ENCODE assay signal across 29 cellular contexts in the genomic region with DNA sequence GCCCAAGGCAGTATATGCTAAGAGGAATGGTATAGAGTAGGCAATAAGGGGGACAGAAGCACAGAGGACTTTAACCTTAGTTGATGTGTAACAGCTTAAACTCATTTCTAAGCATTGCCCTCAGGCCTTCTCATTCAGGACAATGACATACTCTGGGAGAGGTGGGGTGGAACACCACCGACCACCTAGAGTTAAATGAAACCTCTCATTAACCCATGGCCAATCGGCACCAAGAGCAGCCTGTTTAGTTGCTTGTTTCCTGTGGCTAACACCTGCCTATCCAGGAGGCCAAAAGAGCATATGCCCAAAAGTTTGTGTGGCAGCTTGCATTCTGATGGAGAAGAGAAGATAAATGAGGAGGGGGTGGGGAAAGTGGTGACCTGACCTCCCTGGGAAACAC.
"Had no signal": no experiment of that assay in that cellular context is flagged by ENCODE, and none has a peak within 500 bp of the region (broad histone marks: within the 10 kb centered on the region; RNA-seq: fewer than 3 reads in every experiment).

No MANE protein-coding gene starts in this region.

- H3K9me3 Mint-ChIP-seq: activated CD4-positive, alpha-beta memory T cell treated with anti-CD3 and anti-CD28 coated beads for 36 hours; activated CD4-positive, alpha-beta T cell treated with anti-CD3 and anti-CD28 coated beads, Interleukin-2, amount 10 ng/mL, durations not matched to agents 7 days and 5 days; activated naive CD4-positive, alpha-beta T cell treated with anti-CD3 and anti-CD28 coated beads, Interleukin-2, amount 50 U/mL, for 72 hours; activated naive CD8-positive, alpha-beta T cell treated with anti-CD3 and anti-CD28 coated beads, Interleukin-2, amount 50 U/mL, for 24 hours; activated T-cell treated with anti-CD3 and anti-CD28 coated beads, Interleukin-2, amount 50 U/mL, for 4 hours; T-cell had no signal

- H3K4me3 ChIP-seq: ascending aorta, body of pancreas, MG63, Peyer's patch had no signal

- H3K27me3 ChIP-seq: ascending aorta, body of pancreas, MG63, Peyer's patch had no signal

- H3K36me3 ChIP-seq: ascending aorta, MG63, Peyer's patch had no signal

- H3K27ac Mint-ChIP-seq: activated CD4-positive, alpha-beta memory T cell treated with anti-CD3 and anti-CD28 coated beads for 36 hours; activated CD4-positive, alpha-beta T cell treated with anti-CD3 and anti-CD28 coated beads, Interleukin-2, amount 10 ng/mL, durations not matched to agents 7 days and 5 days; activated naive CD4-positive, alpha-beta T cell treated with anti-CD3 and anti-CD28 coated beads, Interleukin-2, amount 50 U/mL, for 72 hours; activated naive CD8-positive, alpha-beta T cell treated with anti-CD3 and anti-CD28 coated beads, Interleukin-2, amount 50 U/mL, for 24 hours; T-cell had no signal

- H3K4me1 ChIP-seq: ascending aorta, body of pancreas, Peyer's patch had no signal

- H3K4me3 Mint-ChIP-seq: activated CD4-positive, alpha-beta memory T cell treated with anti-CD3 and anti-CD28 coated beads for 36 hours; activated CD4-positive, alpha-beta T cell treated with anti-CD3 and anti-CD28 coated beads, Interleukin-2, amount 10 ng/mL, durations not matched to agents 7 days and 5 days; activated naive CD8-positive, alpha-beta T cell treated with anti-CD3 and anti-CD28 coated beads, Interleukin-2, amount 50 U/mL, for 24 hours; activated T-cell treated with anti-CD3 and anti-CD28 coated beads, Interleukin-2, amount 50 U/mL, for 4 hours; T-cell had no signal

- DNase-seq: activated CD4-positive, alpha-beta memory T cell treated with anti-CD3 and anti-CD28 coated beads for 36 hours; activated CD4-positive, alpha-beta T cell treated with anti-CD3 and anti-CD28 coated beads, Interleukin-2, amount 10 ng/mL, durations not matched to agents 7 days and 5 days; activated CD4-positive, CD25-positive, alpha-beta regulatory T cell; activated CD8-positive, alpha-beta memory T cell treated with anti-CD3 and anti-CD28 coated beads for 24 hours; activated effector memory CD4-positive, alpha-beta T cell treated with anti-CD3 and anti-CD28 coated beads, Interleukin-2, amount 50 U/mL, for 16 hours; activated naive CD4-positive, alpha-beta T cell treated with Interleukin-2 at 50 U/mL for 16 hours; activated naive CD8-positive, alpha-beta T cell treated with anti-CD3 and anti-CD28 coated beads, Interleukin-2, amount 50 U/mL, for 24 hours; activated T-cell treated with anti-CD3 and anti-CD28 coated beads, Interleukin-2, amount 50 U/mL, for 4 hours; amniotic stem cell; body of pancreas; central memory CD4-positive, alpha-beta T cell; MG63; MV-4-11; NCI-H1092 treated with DMSO at 0.1 percent for 48 hours; NCI-H1417 treated with DMSO at 0.1 percent for 48 hours; NCI-H187; NCI-H2081; NCI-H2227 treated with DMSO at 0.1 percent for 48 hours; NCI-H526; NCI-H82; Peyer's patch; SHP77 treated with DMSO at 0.1 percent for 48 hours; T-cell; T-helper 2 cell; T1000 had no signal

- ATAC-seq: activated naive CD4-positive, alpha-beta T cell treated with anti-CD3 and anti-CD28 coated beads, Interleukin-2, amount 50 U/mL, for 72 hours; activated naive CD8-positive, alpha-beta T cell treated with anti-CD3 and anti-CD28 coated beads, Interleukin-2, amount 50 U/mL, for 24 hours; activated T-cell treated with anti-CD3 and anti-CD28 coated beads, Interleukin-2, amount 50 U/mL, for 4 hours; body of pancreas; T-cell had no signal

- H3K27me3 Mint-ChIP-seq: activated naive CD8-positive, alpha-beta T cell treated with anti-CD3 and anti-CD28 coated beads, Interleukin-2, amount 50 U/mL, for 24 hours had no signal

- H3K9me3 ChIP-seq: ascending aorta, body of pancreas, MG63, Peyer's patch had no signal

- H3K4me1 Mint-ChIP-seq: activated CD4-positive, alpha-beta T cell treated with anti-CD3 and anti-CD28 coated beads, Interleukin-2, amount 10 ng/mL, durations not matched to agents 7 days and 5 days; activated naive CD8-positive, alpha-beta T cell treated with anti-CD3 and anti-CD28 coated beads, Interleukin-2, amount 50 U/mL, for 24 hours; T-cell had no signal

- H3K36me3 Mint-ChIP-seq: activated CD4-positive, alpha-beta memory T cell treated with anti-CD3 and anti-CD28 coated beads for 36 hours; activated naive CD4-positive, alpha-beta T cell treated with anti-CD3 and anti-CD28 coated beads, Interleukin-2, amount 50 U/mL, for 72 hours; T-cell had no signal

- FAIRE-seq: bronchial epithelial cell, TTC549 had no signal
